ENCODE assay signal across 6 cellular contexts in the genomic region with DNA sequence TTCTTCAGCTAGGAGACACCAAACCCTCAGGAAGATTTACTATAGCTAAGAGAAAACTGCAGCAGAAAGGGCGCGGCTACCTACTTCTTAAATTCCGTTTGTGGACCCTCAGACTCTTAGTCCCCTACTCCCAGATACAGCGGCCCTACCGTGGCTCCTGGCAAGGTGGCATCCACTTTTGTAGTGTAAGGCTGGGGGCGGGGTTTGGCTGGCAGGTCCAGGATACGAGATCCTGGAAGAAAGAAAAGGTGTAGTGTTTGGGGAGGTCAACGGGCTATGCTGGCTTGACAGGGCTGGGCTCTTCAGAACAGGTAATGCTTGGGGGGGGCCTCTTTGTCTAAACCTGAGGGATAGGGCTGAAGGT. TPM values are rescaled to one million over a fixed set of nuclear protein-coding genes. Genes with fewer than 3 reads are reported as not detected.
DNase-seq lines count a peak whose midpoint lies in the region; ATAC-seq and TF ChIP-seq lines count a peak whose summit lies in the region.

No MANE protein-coding gene starts in this region.

- H3K36me3 Mint-ChIP-seq in activated naive CD4-positive, alpha-beta T cell treated with anti-CD3 and anti-CD28 coated beads, Interleukin-2, amount 50 U/mL, for 72 hours: peaks cover 8 to 23% of the 10 kb centered on the region in 2 donors

- intact Hi-C loops in mucosa of descending colon (cut with DNase I, micrococcal nuclease): no loop called here

- H3K9me3 ChIP-seq in mucosa of descending colon: no peaks in the 10 kb centered on the region

- ATAC-seq in activated naive CD4-positive, alpha-beta T cell treated with anti-CD3 and anti-CD28 coated beads, Interleukin-2, amount 50 U/mL, for 72 hours: no peak
- peak; percentile 33 for ATAC-seq in mucosa of descending colon
- ATAC-seq in HG03139 (IDR thresholded peaks at IDR 0.05; ENCODE audit: unreplicated experiment): no peak

- H3K36me3 ChIP-seq in mucosa of descending colon (ENCODE audit: low read depth): no peaks in the 10 kb centered on the region

- H3K4me3 ChIP-seq in HFF-Myc (replicated peaks; ENCODE audit: low read depth, low read length): peak overlapping the region; percentile 68
- peak overlapping the region; percentile 36 for H3K4me3 ChIP-seq in mucosa of descending colon

- DNase-seq in HFF-Myc (ENCODE audit: extremely low read depth, low read depth) (no peak), mucosa of descending colon (peak; percentile 82 to 84 (median 83))
- DNase-seq in activated naive CD4-positive, alpha-beta T cell treated with anti-CD3 and anti-CD28 coated beads, Interleukin-2, amount 50 U/mL, for 72 hours (ENCODE audit: low spot score in 2 of 2): no peak
- DNase-seq in activated CD4-positive, alpha-beta T cell treated with anti-CD3 and anti-CD28 coated beads, Interleukin-2, amount 50 U/mL, for 48 hours: no peak
- DNase-seq in effector CD8-positive, alpha-beta T cell (lab: John Stamatoyannopoulos, UW): no peak

- H3K27ac Mint-ChIP-seq in activated naive CD4-positive, alpha-beta T cell treated with anti-CD3 and anti-CD28 coated beads, Interleukin-2, amount 50 U/mL, for 72 hours: peak overlapping the region; percentile 88 to 92

- H3K9me3 Mint-ChIP-seq in activated naive CD4-positive, alpha-beta T cell treated with anti-CD3 and anti-CD28 coated beads, Interleukin-2, amount 50 U/mL, for 72 hours: no peaks in the 10 kb centered on the region

- TF ChIP-seq CTCF in HFF-Myc (IDR thresholded peaks at IDR 0.05; ENCODE audit: low read depth, low read length, missing control alignments) (no peak), mucosa of descending colon (IDR thresholded peaks at IDR 0.05) (no peak)

- peaks cover 27% of the 10 kb centered on the region for H3K4me1 ChIP-seq in mucosa of descending colon (ENCODE audit: low read depth)

RNA-seq across cellular contexts. Expression of gene CREB3L4, which starts 0.3 kb away (rescaled TPM):
- 10 to 100 TPM in 1 of 2 donors, 1 to 10 TPM in 1; 8.9 to 12.0 TPM for total RNA-seq in activated naive CD4-positive, alpha-beta T cell treated with anti-CD3 and anti-CD28 coated beads, Interleukin-2, amount 50 U/mL, for 72 hours
- 10 to 100 TPM in 2 of 3 donors, 1 to 10 TPM in 1; 9.9 to 26.9 (median 23.0) TPM for total RNA-seq in mucosa of descending colon

RNA-seq across cellular contexts. Expression of gene SLC39A1, which starts 4.6 kb away (rescaled TPM):
- total RNA-seq in activated naive CD4-positive, alpha-beta T cell treated with anti-CD3 and anti-CD28 coated beads, Interleukin-2, amount 50 U/mL, for 72 hours: 10 to 100 TPM; 54.9 to 96.6 TPM
- 10 to 100 TPM; 66.7 to 74.7 (median 66.7) TPM for total RNA-seq in mucosa of descending colon

RNA-seq across cellular contexts. Expression of gene JTB, which starts 9.5 kb away (rescaled TPM):
- total RNA-seq in activated naive CD4-positive, alpha-beta T cell treated with anti-CD3 and anti-CD28 coated beads, Interleukin-2, amount 50 U/mL, for 72 hours: 100 to 1,000 TPM in 1 of 2 donors, 10 to 100 TPM in 1; 51.0 to 130 TPM
- total RNA-seq in mucosa of descending colon: 100 to 1,000 TPM; 119 to 153 (median 124) TPM

RNA-seq across cellular contexts. Expression of gene CRTC2, which starts 9.6 kb away (rescaled TPM):
- 100 to 1,000 TPM in 1 of 2 donors, 10 to 100 TPM in 1; 67.6 to 174 TPM for total RNA-seq in activated naive CD4-positive, alpha-beta T cell treated with anti-CD3 and anti-CD28 coated beads, Interleukin-2, amount 50 U/mL, for 72 hours
- total RNA-seq in mucosa of descending colon: 10 to 100 TPM; 30.0 to 47.3 (median 47.1) TPM

RNA-seq across cellular contexts. Expression of gene RAB13, which starts 18.2 kb away (rescaled TPM):
- total RNA-seq in activated naive CD4-positive, alpha-beta T cell treated with anti-CD3 and anti-CD28 coated beads, Interleukin-2, amount 50 U/mL, for 72 hours: 10 to 100 TPM; 13.4 to 22.1 TPM
- 10 to 100 TPM; 55.4 to 82.5 (median 77.5) TPM for total RNA-seq in mucosa of descending colon

Comparison
In these comparisons a context has a peak if more than half of its experiments do, and no peak if none do; other contexts are left out.
1. DNase-seq: peak in mucosa of descending colon (3 of 3); none in HFF-Myc (single experiment), activated naive CD4-positive, alpha-beta T cell treated with anti-CD3 and anti-CD28 coated beads, Interleukin-2, amount 50 U/mL, for 72 hours (0 of 2), activated CD4-positive, alpha-beta T cell treated with anti-CD3 and anti-CD28 coated beads, Interleukin-2, amount 50 U/mL, for 48 hours (0 of 2) and effector CD8-positive, alpha-beta T cell (single experiment).